Comparison of ENCODE assay signal across 1 cellular context in the genomic region with DNA sequence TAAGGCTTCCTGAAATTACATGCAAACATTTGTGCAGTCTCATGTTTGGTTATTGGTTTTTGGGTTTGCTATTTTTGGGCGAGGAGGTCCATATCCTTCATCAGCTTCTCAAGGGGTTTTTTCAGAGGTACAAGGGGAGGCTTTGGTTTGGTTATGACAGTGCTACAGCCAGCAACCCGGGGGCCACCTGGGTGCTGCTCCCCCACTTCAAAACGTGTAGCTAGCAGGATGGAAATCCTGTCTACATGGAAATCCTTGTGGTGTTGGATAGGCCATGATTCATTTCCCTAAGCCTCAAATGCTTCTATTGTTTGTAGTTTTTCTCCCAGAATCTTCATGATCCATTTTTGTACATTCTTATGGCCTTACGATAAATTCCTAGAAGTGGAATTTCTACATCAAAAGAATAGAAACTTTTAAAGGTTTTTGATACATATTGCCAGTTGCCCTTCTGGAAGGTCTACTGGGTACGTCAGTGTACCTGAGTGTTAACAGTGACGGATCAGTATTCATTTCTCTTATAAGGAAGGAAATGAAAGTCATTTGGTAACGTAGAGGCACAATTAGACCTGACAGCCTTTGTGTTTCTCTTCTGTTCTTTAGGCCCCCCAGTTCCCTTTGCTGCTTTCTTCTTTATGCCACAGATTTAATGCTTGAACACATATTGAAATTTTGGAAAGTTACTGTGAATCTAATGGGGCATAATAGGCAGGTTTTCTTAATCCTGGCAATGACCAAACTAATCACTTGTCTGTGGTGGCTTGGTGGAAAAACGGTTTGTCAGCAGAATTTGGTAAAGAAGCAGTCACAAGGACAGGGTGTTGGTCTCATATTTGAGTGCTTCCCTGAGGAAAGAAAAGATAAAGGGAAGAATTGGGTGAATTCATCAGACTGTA.
A peak's percentile ranks its signal among the peaks of the same experiment; 100 is the strongest.
TF ChIP-seq lines count a peak whose summit lies in the region.

No MANE protein-coding gene starts in this region.

TF ChIP-seq in GM12878, 131 proteins besides CTCF, POLR2A, EP300 and RAD21 (continued from another document):
- TF ChIP-seq, protein P1, sequence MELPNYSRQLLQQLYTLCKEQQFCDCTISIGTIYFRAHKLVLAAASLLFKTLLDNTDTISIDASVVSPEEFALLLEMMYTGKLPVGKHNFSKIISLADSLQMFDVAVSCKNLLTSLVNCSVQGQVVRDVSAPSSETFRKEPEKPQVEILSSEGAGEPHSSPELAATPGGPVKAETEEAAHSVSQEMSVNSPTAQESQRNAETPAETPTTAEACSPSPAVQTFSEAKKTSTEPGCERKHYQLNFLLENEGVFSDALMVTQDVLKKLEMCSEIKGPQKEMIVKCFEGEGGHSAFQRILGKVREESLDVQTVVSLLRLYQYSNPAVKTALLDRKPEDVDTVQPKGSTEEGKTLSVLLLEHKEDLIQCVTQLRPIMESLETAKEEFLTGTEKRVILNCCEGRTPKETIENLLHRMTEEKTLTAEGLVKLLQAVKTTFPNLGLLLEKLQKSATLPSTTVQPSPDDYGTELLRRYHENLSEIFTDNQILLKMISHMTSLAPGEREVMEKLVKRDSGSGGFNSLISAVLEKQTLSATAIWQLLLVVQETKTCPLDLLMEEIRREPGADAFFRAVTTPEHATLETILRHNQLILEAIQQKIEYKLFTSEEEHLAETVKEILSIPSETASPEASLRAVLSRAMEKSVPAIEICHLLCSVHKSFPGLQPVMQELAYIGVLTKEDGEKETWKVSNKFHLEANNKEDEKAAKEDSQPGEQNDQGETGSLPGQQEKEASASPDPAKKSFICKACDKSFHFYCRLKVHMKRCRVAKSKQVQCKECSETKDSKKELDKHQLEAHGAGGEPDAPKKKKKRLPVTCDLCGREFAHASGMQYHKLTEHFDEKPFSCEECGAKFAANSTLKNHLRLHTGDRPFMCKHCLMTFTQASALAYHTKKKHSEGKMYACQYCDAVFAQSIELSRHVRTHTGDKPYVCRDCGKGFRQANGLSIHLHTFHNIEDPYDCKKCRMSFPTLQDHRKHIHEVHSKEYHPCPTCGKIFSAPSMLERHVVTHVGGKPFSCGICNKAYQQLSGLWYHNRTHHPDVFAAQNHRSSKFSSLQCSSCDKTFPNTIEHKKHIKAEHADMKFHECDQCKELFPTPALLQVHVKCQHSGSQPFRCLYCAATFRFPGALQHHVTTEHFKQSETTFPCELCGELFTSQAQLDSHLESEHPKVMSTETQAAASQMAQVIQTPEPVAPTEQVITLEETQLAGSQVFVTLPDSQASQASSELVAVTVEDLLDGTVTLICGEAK (IDR thresholded peaks at IDR 0.05; ENCODE audit: borderline replicate concordance): no peak
- TF ChIP-seq CREM (IDR thresholded peaks at IDR 0.05; ENCODE audit: low read depth) (peak; percentile 74), CBFB (IDR thresholded peaks at IDR 0.05; ENCODE audit: low read depth) (peak; percentile 41; the same call in 1 of the 2 replicates), ETV6 (conservative IDR thresholded peaks at IDR 0.05 in 1 of 2, IDR thresholded peaks at IDR 0.05 in 1 of 2; ENCODE audit: borderline replicate concordance in 1 of 2, low read depth in 1 of 2) (peak in 1 of 2 experiments; percentile 79; a peak in 2 of 4 replicates), JUNB (IDR thresholded peaks at IDR 0.05) (peak; percentile 88), IRF4 (IDR thresholded peaks at IDR 0.05; ENCODE audit: low read depth, low read length) (peak; percentile 48), BHLHE40 (IDR thresholded peaks at IDR 0.05; ENCODE audit: borderline replicate concordance in 1 of 2, low read depth in 2 of 2, low read length in 1 of 2) (peak; percentile 28 to 62; a peak in 3 of 4 replicates), TAF1 (IDR thresholded peaks at IDR 0.05; ENCODE audit: borderline replicate concordance, low read depth, low read length) (no peak), EED (IDR thresholded peaks at IDR 0.05; ENCODE audit: low read depth) (peak; percentile 96), HCFC1 (IDR thresholded peaks at IDR 0.05; ENCODE audit: low read length) (no peak)
- TF ChIP-seq, protein P2, sequence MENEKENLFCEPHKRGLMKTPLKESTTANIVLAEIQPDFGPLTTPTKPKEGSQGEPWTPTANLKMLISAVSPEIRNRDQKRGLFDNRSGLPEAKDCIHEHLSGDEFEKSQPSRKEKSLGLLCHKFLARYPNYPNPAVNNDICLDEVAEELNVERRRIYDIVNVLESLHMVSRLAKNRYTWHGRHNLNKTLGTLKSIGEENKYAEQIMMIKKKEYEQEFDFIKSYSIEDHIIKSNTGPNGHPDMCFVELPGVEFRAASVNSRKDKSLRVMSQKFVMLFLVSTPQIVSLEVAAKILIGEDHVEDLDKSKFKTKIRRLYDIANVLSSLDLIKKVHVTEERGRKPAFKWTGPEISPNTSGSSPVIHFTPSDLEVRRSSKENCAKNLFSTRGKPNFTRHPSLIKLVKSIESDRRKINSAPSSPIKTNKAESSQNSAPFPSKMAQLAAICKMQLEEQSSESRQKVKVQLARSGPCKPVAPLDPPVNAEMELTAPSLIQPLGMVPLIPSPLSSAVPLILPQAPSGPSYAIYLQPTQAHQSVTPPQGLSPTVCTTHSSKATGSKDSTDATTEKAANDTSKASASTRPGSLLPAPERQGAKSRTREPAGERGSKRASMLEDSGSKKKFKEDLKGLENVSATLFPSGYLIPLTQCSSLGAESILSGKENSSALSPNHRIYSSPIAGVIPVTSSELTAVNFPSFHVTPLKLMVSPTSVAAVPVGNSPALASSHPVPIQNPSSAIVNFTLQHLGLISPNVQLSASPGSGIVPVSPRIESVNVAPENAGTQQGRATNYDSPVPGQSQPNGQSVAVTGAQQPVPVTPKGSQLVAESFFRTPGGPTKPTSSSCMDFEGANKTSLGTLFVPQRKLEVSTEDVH (IDR thresholded peaks at IDR 0.05; ENCODE audit: low read depth, partially characterized antibody): no peak
- TF ChIP-seq, protein P3, sequence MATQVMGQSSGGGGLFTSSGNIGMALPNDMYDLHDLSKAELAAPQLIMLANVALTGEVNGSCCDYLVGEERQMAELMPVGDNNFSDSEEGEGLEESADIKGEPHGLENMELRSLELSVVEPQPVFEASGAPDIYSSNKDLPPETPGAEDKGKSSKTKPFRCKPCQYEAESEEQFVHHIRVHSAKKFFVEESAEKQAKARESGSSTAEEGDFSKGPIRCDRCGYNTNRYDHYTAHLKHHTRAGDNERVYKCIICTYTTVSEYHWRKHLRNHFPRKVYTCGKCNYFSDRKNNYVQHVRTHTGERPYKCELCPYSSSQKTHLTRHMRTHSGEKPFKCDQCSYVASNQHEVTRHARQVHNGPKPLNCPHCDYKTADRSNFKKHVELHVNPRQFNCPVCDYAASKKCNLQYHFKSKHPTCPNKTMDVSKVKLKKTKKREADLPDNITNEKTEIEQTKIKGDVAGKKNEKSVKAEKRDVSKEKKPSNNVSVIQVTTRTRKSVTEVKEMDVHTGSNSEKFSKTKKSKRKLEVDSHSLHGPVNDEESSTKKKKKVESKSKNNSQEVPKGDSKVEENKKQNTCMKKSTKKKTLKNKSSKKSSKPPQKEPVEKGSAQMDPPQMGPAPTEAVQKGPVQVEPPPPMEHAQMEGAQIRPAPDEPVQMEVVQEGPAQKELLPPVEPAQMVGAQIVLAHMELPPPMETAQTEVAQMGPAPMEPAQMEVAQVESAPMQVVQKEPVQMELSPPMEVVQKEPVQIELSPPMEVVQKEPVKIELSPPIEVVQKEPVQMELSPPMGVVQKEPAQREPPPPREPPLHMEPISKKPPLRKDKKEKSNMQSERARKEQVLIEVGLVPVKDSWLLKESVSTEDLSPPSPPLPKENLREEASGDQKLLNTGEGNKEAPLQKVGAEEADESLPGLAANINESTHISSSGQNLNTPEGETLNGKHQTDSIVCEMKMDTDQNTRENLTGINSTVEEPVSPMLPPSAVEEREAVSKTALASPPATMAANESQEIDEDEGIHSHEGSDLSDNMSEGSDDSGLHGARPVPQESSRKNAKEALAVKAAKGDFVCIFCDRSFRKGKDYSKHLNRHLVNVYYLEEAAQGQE (IDR thresholded peaks at IDR 0.05; ENCODE audit: low read depth, low read length): no peak
TF ChIP-seq in GM12878: peak in this region for 33.
